1 cellular context compared by ENCODE assay signal in the genomic region with DNA sequence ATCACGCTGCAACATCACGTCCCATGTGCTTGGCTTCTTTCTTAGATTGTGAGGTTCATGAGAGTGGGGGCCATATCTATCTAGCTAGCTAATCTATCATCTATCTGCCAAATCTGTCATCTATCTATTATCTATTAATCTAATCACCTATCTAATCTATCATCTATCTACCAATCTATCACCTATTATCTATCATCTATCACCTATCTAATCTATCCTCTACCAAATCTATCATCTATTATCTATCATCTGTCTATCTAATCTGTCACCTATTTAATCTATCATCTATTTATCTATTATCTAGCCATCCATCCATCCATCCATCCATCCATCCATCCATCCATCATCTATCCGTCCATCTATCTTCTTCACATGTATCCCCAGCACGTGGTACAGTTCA.
A peak's percentile ranks its signal among the peaks of the same experiment; 100 is the strongest.
TF ChIP-seq lines count a peak whose summit lies in the region.

No MANE protein-coding gene starts in this region.

TF ChIP-seq in K562, 482 proteins besides CTCF, POLR2A, EP300 and RAD21:
- TF ChIP-seq GATAD2B (IDR thresholded peaks at IDR 0.05; ENCODE audit: borderline replicate concordance) (peak; percentile 81), ZNF780A (CRISPR knock-in tag; IDR thresholded peaks at IDR 0.05) (no peak), ZEB2 (IDR thresholded peaks at IDR 0.05) (0 out of 2 replicates have a peak, but pooled peaks have one; percentile 21), ZNF3 (CRISPR knock-in tag; IDR thresholded peaks at IDR 0.05) (no peak), BCOR (IDR thresholded peaks at IDR 0.05) (peak; percentile 36; the same call in 1 of the 2 replicates), MTA1 (IDR thresholded peaks at IDR 0.05; ENCODE audit: borderline replicate concordance) (peak; percentile 89), JUNB (CRISPR knock-in tag; conservative IDR thresholded peaks at IDR 0.05) (no peak), NFIX (CRISPR knock-in tag; IDR thresholded peaks at IDR 0.05; ENCODE audit: low read depth) (no peak), DACH1 (IDR thresholded peaks at IDR 0.05; ENCODE audit: partially characterized antibody) (peak; percentile 83), HDAC1 (IDR thresholded peaks at IDR 0.05) (0 out of 4 replicates have a peak, but pooled peaks of 1 of the 2 experiments have one; percentile 18), HDAC2 (IDR thresholded peaks at IDR 0.05) (0 out of 2 replicates have a peak, but pooled peaks have one; percentile 42), NCOR1 (IDR thresholded peaks at IDR 0.05) (no peak), CTBP1 (IDR thresholded peaks at IDR 0.05; ENCODE audit: borderline replicate concordance) (0 out of 2 replicates have a peak, but pooled peaks have one; percentile 18), GATA2 (CRISPR knock-in tag; IDR thresholded peaks at IDR 0.05) (peak; percentile 58)
- TF ChIP-seq, protein P1, sequence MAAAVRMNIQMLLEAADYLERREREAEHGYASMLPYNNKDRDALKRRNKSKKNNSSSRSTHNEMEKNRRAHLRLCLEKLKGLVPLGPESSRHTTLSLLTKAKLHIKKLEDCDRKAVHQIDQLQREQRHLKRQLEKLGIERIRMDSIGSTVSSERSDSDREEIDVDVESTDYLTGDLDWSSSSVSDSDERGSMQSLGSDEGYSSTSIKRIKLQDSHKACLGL (CRISPR knock-in tag; IDR thresholded peaks at IDR 0.05; ENCODE audit: borderline replicate concordance, poor library complexity, severe bottlenecking) = no peak
- TF ChIP-seq, protein P2, sequence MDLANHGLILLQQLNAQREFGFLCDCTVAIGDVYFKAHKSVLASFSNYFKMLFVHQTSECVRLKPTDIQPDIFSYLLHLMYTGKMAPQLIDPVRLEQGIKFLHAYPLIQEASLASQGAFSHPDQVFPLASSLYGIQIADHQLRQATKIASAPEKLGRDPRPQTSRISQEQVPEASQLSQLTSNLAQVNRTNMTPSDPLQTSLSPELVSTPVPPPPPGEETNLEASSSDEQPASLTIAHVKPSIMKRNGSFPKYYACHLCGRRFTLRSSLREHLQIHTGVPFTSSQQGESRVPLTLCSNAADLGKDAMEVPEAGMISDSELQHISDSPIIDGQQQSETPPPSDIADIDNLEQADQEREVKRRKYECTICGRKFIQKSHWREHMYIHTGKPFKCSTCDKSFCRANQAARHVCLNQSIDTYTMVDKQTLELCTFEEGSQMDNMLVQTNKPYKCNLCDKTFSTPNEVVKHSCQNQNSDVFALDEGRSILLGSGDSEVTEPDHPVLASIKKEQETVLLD (IDR thresholded peaks at IDR 0.05) = peak; percentile 81
- TF ChIP-seq, protein P3, sequence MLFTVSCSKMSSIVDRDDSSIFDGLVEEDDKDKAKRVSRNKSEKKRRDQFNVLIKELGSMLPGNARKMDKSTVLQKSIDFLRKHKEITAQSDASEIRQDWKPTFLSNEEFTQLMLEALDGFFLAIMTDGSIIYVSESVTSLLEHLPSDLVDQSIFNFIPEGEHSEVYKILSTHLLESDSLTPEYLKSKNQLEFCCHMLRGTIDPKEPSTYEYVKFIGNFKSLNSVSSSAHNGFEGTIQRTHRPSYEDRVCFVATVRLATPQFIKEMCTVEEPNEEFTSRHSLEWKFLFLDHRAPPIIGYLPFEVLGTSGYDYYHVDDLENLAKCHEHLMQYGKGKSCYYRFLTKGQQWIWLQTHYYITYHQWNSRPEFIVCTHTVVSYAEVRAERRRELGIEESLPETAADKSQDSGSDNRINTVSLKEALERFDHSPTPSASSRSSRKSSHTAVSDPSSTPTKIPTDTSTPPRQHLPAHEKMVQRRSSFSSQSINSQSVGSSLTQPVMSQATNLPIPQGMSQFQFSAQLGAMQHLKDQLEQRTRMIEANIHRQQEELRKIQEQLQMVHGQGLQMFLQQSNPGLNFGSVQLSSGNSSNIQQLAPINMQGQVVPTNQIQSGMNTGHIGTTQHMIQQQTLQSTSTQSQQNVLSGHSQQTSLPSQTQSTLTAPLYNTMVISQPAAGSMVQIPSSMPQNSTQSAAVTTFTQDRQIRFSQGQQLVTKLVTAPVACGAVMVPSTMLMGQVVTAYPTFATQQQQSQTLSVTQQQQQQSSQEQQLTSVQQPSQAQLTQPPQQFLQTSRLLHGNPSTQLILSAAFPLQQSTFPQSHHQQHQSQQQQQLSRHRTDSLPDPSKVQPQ (CRISPR knock-in tag; IDR thresholded peaks at IDR 0.05; ENCODE audit: borderline replicate concordance) = no peak
